11 cellular contexts compared by ENCODE assay signal in genomic region chr15:74784854-74785715, GRCh38. TPM values are rescaled to one million over a fixed set of nuclear protein-coding genes. Genes with fewer than 3 reads are reported as not detected.
DNase-seq lines count a peak whose midpoint lies in the region; ATAC-seq and TF ChIP-seq lines count a peak whose summit lies in the region.
"Had no signal": no experiment of that assay in that cellular context is flagged by ENCODE, and none has a peak within 500 bp of the region (broad histone marks: within the 10 kb centered on the region; RNA-seq: fewer than 3 reads in every experiment).

No MANE protein-coding gene starts in this region.

- no peaks in the 10 kb centered on the region for H3K9me3 ChIP-seq in CD4-positive, CD25-positive, alpha-beta regulatory T cell (ENCODE audit: control insufficient read depth in 2 of 2, low read length in 2 of 2)
- no peaks in the 10 kb centered on the region for H3K9me3 ChIP-seq in KOPT-K1 (ENCODE audit: insufficient read depth, low read length, poor library complexity, severe bottlenecking)

- peak overlapping the region; percentile 89 to 95 (median 94) for H3K4me3 Mint-ChIP-seq in CD4-positive, CD25-positive, alpha-beta regulatory T cell
- H3K4me3 Mint-ChIP-seq in central memory CD8-positive, alpha-beta T cell: peak overlapping the region; percentile 79
- peak overlapping the region; percentile 72 to 85 (median 81) for H3K4me3 Mint-ChIP-seq in nephron

- H3K27ac ChIP-seq in CD4-positive, CD25-positive, alpha-beta regulatory T cell (ENCODE audit: insufficient read depth, low read length, poor library complexity, severe bottlenecking): peak overlapping the region; percentile 95
- H3K27ac ChIP-seq in KOPT-K1 (ENCODE audit: low read depth, low read length, poor library complexity, severe bottlenecking): peak overlapping the region; percentile 98

- no peaks in the 10 kb centered on the region for H3K27me3 ChIP-seq in CD4-positive, CD25-positive, alpha-beta regulatory T cell (ENCODE audit: control insufficient read depth, insufficient read depth, low read length)

- ATAC-seq in CD4-positive, CD25-positive, alpha-beta regulatory T cell (ENCODE audit: low read depth in 2 of 2): no peak
- no peak for ATAC-seq in central memory CD8-positive, alpha-beta T cell (replicated peaks; ENCODE audit: extremely low read depth, poor library complexity, severe bottlenecking)
- no peak for ATAC-seq in HG03139 (IDR thresholded peaks at IDR 0.05; ENCODE audit: unreplicated experiment)

- peaks cover 7 to 75% (median 43%) of the 10 kb centered on the region in 4 donors for H3K4me1 Mint-ChIP-seq in CD4-positive, CD25-positive, alpha-beta regulatory T cell
- peaks cover 83% of the 10 kb centered on the region for H3K4me1 Mint-ChIP-seq in central memory CD8-positive, alpha-beta T cell
- peaks cover 60% of the 10 kb centered on the region for H3K4me1 Mint-ChIP-seq in nephron

- H3K27ac Mint-ChIP-seq in CD4-positive, CD25-positive, alpha-beta regulatory T cell: peak overlapping the region; percentile 97 to 100 (median 99)
- peak overlapping the region; percentile 93 for H3K27ac Mint-ChIP-seq in central memory CD8-positive, alpha-beta T cell (ENCODE audit: low read depth)
- H3K27ac Mint-ChIP-seq in nephron: peak overlapping the region in 1 of 3 experiments; percentile 10

- peaks cover 90% of the 10 kb centered on the region for H3K4me1 ChIP-seq in CD4-positive, CD25-positive, alpha-beta regulatory T cell (ENCODE audit: control insufficient read depth, insufficient read depth, low read length, poor library complexity, severe bottlenecking)

- no peak for TF ChIP-seq CTCF in nephron (IDR thresholded peaks at IDR 0.05; ENCODE audit: unreplicated experiment in 3 of 3)
- TF ChIP-seq CTCF in GM10266 (IDR thresholded peaks at IDR 0.05; ENCODE audit: control insufficient read depth, insufficient read depth, low read depth, missing control alignments): no peak

- H3K9me3 Mint-ChIP-seq in CD4-positive, CD25-positive, alpha-beta regulatory T cell: no peaks in the 10 kb centered on the region
- no peaks in the 10 kb centered on the region for H3K9me3 Mint-ChIP-seq in central memory CD8-positive, alpha-beta T cell
- H3K9me3 Mint-ChIP-seq in nephron: no peaks in the 10 kb centered on the region

- H3K36me3 ChIP-seq in CD4-positive, CD25-positive, alpha-beta regulatory T cell (ENCODE audit: control insufficient read depth, insufficient read depth, low read length): no peaks in the 10 kb centered on the region
- H3K36me3 ChIP-seq in KOPT-K1 (ENCODE audit: insufficient read depth, low read length): peaks cover 12% of the 10 kb centered on the region

- H3K36me3 Mint-ChIP-seq in CD4-positive, CD25-positive, alpha-beta regulatory T cell: peaks cover 13% of the 10 kb centered on the region
- peaks cover 55% of the 10 kb centered on the region for H3K36me3 Mint-ChIP-seq in central memory CD8-positive, alpha-beta T cell (ENCODE audit: insufficient read depth)
- no peaks in the 10 kb centered on the region for H3K36me3 Mint-ChIP-seq in nephron (ENCODE audit: low read depth)

- peak overlapping the region; percentile 85 for H3K4me3 ChIP-seq in CD4-positive, CD25-positive, alpha-beta regulatory T cell (ENCODE audit: low read depth, low read length)

- in situ Hi-C loops in ACHN (cut with HindIII; ENCODE audit: low pct_ligation_motif_present, low pct_unique_long_range_greater_than_20kb, low sequenced_read_pairs): no loop called here

- peaks cover 12% of the 10 kb centered on the region for H3K27me3 Mint-ChIP-seq in CD4-positive, CD25-positive, alpha-beta regulatory T cell
- no peaks in the 10 kb centered on the region for H3K27me3 Mint-ChIP-seq in central memory CD8-positive, alpha-beta T cell
- H3K27me3 Mint-ChIP-seq in nephron (ENCODE audit: low read depth): no peaks in the 10 kb centered on the region

- peak in 1 of 3 donors; percentile 52 for DNase-seq in CD4-positive, CD25-positive, alpha-beta regulatory T cell
- DNase-seq in central memory CD8-positive, alpha-beta T cell (ENCODE audit: low spot score in 2 of 2): no peak
- DNase-seq in GM10266 (ENCODE audit: extremely low spot score): no peak
- no peak for DNase-seq in NOMO-1 treated with dmso at 0.1 percent for 144 hours (lab: John Stamatoyannopoulos, UW; ENCODE audit: unreplicated experiment)
- DNase-seq in ACHN: no peak
- DNase-seq: EL, GOT3 had no signal

RNA-seq across cellular contexts. Expression of gene CSK, which starts 3.2 kb away (rescaled TPM):
- total RNA-seq in CD4-positive, CD25-positive, alpha-beta regulatory T cell: 257 TPM
- polyA plus RNA-seq in CD4-positive, CD25-positive, alpha-beta regulatory T cell: 100 to 1,000 TPM; 131 to 151 (median 141) TPM

RNA-seq across cellular contexts. Expression of gene LMAN1L, which starts 27.6 kb away (rescaled TPM):
- not detected for total RNA-seq in CD4-positive, CD25-positive, alpha-beta regulatory T cell
- not detected for polyA plus RNA-seq in CD4-positive, CD25-positive, alpha-beta regulatory T cell

RNA-seq across cellular contexts. Expression of gene CYP1A2, which starts 36.4 kb away (rescaled TPM):
- total RNA-seq in CD4-positive, CD25-positive, alpha-beta regulatory T cell: not detected
- not detected for polyA plus RNA-seq in CD4-positive, CD25-positive, alpha-beta regulatory T cell
- total RNA-seq: LHCN-M2 had no signal

RNA-seq across cellular contexts. Expression of gene CPLX3, which starts 41.3 kb away (rescaled TPM):
- 0.35 TPM for total RNA-seq in CD4-positive, CD25-positive, alpha-beta regulatory T cell
- not detected for polyA plus RNA-seq in CD4-positive, CD25-positive, alpha-beta regulatory T cell
- total RNA-seq: LHCN-M2 had no signal

RNA-seq across cellular contexts. Expression of gene ULK3, which starts 57.9 kb away (rescaled TPM):
- 54.4 TPM for total RNA-seq in CD4-positive, CD25-positive, alpha-beta regulatory T cell
- 10 to 100 TPM; 22.5 to 38.1 (median 34.7) TPM for polyA plus RNA-seq in CD4-positive, CD25-positive, alpha-beta regulatory T cell
